Comparison of ENCODE assay signal across 2 cellular contexts in genomic region chr7:2025188-2025587, GRCh38.
TF ChIP-seq lines count a peak whose summit lies in the region.

No MANE protein-coding gene starts in this region.

TF ChIP-seq in SK-N-SH, 30 proteins besides CTCF, POLR2A, EP300 and RAD21 (continued from another document):
- TF ChIP-seq, protein P1, sequence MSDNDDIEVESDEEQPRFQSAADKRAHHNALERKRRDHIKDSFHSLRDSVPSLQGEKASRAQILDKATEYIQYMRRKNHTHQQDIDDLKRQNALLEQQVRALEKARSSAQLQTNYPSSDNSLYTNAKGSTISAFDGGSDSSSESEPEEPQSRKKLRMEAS (IDR thresholded peaks at IDR 0.05; ENCODE audit: low read depth): no peak
- TF ChIP-seq MEF2A (IDR thresholded peaks at IDR 0.05; ENCODE audit: borderline replicate concordance, low read depth): no peak
- no peak for TF ChIP-seq ZBTB33 (IDR thresholded peaks at IDR 0.05; ENCODE audit: borderline replicate concordance, low read depth)
- no peak for TF ChIP-seq NRF1 (IDR thresholded peaks at IDR 0.05; ENCODE audit: low read depth, low read length)
- TF ChIP-seq SMC3 (IDR thresholded peaks at IDR 0.05; ENCODE audit: low read depth, low read length): no peak
- TF ChIP-seq, protein P2, sequence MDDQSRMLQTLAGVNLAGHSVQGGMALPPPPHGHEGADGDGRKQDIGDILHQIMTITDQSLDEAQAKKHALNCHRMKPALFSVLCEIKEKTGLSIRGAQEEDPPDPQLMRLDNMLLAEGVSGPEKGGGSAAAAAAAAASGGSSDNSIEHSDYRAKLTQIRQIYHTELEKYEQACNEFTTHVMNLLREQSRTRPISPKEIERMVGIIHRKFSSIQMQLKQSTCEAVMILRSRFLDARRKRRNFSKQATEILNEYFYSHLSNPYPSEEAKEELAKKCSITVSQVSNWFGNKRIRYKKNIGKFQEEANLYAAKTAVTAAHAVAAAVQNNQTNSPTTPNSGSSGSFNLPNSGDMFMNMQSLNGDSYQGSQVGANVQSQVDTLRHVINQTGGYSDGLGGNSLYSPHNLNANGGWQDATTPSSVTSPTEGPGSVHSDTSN (IDR thresholded peaks at IDR 0.05): no peak
- no peak for TF ChIP-seq FOXM1 (IDR thresholded peaks at IDR 0.05; ENCODE audit: low read depth)
- no peak for TF ChIP-seq YY1 (IDR thresholded peaks at IDR 0.05; ENCODE audit: low read depth)
- TF ChIP-seq, protein P3, sequence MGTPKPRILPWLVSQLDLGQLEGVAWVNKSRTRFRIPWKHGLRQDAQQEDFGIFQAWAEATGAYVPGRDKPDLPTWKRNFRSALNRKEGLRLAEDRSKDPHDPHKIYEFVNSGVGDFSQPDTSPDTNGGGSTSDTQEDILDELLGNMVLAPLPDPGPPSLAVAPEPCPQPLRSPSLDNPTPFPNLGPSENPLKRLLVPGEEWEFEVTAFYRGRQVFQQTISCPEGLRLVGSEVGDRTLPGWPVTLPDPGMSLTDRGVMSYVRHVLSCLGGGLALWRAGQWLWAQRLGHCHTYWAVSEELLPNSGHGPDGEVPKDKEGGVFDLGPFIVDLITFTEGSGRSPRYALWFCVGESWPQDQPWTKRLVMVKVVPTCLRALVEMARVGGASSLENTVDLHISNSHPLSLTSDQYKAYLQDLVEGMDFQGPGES (IDR thresholded peaks at IDR 0.05; ENCODE audit: low read depth, low read length): no peak

TF ChIP-seq in SK-N-SH treated with all-trans-retinoic acid at 6 μM for 48 hours, 23 proteins besides CTCF, POLR2A, EP300 and RAD21 (continued from another document):
- TF ChIP-seq ZNF70 (CRISPR knock-in tag; IDR thresholded peaks at IDR 0.05) (no peak), ZC3H10 (CRISPR knock-in tag; IDR thresholded peaks at IDR 0.05) (no peak), SNAI2 (CRISPR knock-in tag; IDR thresholded peaks at IDR 0.05) (no peak), ZNF8 (CRISPR knock-in tag; IDR thresholded peaks at IDR 0.05) (no peak), GLIS3 (CRISPR knock-in tag; IDR thresholded peaks at IDR 0.05) (no peak), POU6F1 (CRISPR knock-in tag; IDR thresholded peaks at IDR 0.05; ENCODE audit: borderline replicate concordance, low read depth) (no peak), PPARA (CRISPR knock-in tag; IDR thresholded peaks at IDR 0.05; ENCODE audit: borderline replicate concordance) (no peak), ZFP30 (CRISPR knock-in tag; IDR thresholded peaks at IDR 0.05) (no peak), RARB (CRISPR knock-in tag; IDR thresholded peaks at IDR 0.05) (no peak), TOX (CRISPR knock-in tag; IDR thresholded peaks at IDR 0.05; ENCODE audit: borderline replicate concordance) (no peak), BACH2 (CRISPR knock-in tag; IDR thresholded peaks at IDR 0.05; ENCODE audit: borderline replicate concordance) (no peak)
- TF ChIP-seq, protein P4, sequence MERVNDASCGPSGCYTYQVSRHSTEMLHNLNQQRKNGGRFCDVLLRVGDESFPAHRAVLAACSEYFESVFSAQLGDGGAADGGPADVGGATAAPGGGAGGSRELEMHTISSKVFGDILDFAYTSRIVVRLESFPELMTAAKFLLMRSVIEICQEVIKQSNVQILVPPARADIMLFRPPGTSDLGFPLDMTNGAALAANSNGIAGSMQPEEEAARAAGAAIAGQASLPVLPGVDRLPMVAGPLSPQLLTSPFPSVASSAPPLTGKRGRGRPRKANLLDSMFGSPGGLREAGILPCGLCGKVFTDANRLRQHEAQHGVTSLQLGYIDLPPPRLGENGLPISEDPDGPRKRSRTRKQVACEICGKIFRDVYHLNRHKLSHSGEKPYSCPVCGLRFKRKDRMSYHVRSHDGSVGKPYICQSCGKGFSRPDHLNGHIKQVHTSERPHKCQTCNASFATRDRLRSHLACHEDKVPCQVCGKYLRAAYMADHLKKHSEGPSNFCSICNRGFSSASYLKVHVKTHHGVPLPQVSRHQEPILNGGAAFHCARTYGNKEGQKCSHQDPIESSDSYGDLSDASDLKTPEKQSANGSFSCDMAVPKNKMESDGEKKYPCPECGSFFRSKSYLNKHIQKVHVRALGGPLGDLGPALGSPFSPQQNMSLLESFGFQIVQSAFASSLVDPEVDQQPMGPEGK (CRISPR knock-in tag; IDR thresholded peaks at IDR 0.05; ENCODE audit: borderline replicate concordance): no peak
- TF ChIP-seq, protein P5, sequence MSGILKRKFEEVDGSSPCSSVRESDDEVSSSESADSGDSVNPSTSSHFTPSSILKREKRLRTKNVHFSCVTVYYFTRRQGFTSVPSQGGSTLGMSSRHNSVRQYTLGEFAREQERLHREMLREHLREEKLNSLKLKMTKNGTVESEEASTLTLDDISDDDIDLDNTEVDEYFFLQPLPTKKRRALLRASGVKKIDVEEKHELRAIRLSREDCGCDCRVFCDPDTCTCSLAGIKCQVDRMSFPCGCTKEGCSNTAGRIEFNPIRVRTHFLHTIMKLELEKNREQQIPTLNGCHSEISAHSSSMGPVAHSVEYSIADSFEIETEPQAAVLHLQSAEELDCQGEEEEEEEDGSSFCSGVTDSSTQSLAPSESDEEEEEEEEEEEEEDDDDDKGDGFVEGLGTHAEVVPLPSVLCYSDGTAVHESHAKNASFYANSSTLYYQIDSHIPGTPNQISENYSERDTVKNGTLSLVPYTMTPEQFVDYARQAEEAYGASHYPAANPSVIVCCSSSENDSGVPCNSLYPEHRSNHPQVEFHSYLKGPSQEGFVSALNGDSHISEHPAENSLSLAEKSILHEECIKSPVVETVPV (CRISPR knock-in tag; IDR thresholded peaks at IDR 0.05): no peak
TF ChIP-seq in SK-N-SH treated with all-trans-retinoic acid at 6 μM for 48 hours: peak in this region for 0.
